ENCODE assay signal across 8 cellular contexts in genomic region chr7:155296006-155296787, GRCh38. TPM values are rescaled to one million over a fixed set of nuclear protein-coding genes. Genes with fewer than 3 reads are reported as not detected.
A peak's percentile ranks its signal among the peaks of the same experiment; 100 is the strongest.
DNase-seq lines count a peak whose midpoint lies in the region; ATAC-seq and TF ChIP-seq lines count a peak whose summit lies in the region.

No MANE protein-coding gene starts in this region.

- no peak for TF ChIP-seq RAD21 in neural cell (conservative IDR thresholded peaks at IDR 0.05)

- no peaks in the 10 kb centered on the region for H3F3A ChIP-seq in neural cell (ENCODE audit: insufficient read depth, low read length, poor library complexity, severe bottlenecking)

- H3K4me2 ChIP-seq in neural cell (ENCODE audit: low read length), result no peak overlapping the region

- H3K36me3 ChIP-seq in CD8-positive, alpha-beta T cell (ENCODE audit: insufficient read depth, low read length), result no peaks in the 10 kb centered on the region
- no peaks in the 10 kb centered on the region for H3K36me3 ChIP-seq in ectodermal cell (ENCODE audit: control insufficient read depth, insufficient read depth, low read length)
- H3K36me3 ChIP-seq in neural cell (ENCODE audit: insufficient read depth, low read length), result no peaks in the 10 kb centered on the region

- peaks cover 2% of the 10 kb centered on the region for H3K27me3 Mint-ChIP-seq in CD8-positive, alpha-beta T cell (ENCODE audit: low read depth)

- H3K4me3 ChIP-seq in CD8-positive, alpha-beta T cell (ENCODE audit: low read depth, low read length), result peak overlapping the region; percentile 44
- H3K4me3 ChIP-seq in NB4 (ENCODE audit: low read depth, low read length) (peak overlapping the region; percentile 64), ectodermal cell (ENCODE audit: insufficient read depth, low read depth, low read length) (peak overlapping the region; percentile 57), neural cell (ENCODE audit: low read length) (peak overlapping the region; percentile 67)

- no peak for ATAC-seq in CD8-positive, alpha-beta T cell

- peak overlapping the region; percentile 25 for H2AFZ ChIP-seq in neural cell (ENCODE audit: low read depth, low read length)

- peak in 1 of 7 experiments; percentile 47 for DNase-seq in CD8-positive, alpha-beta T cell
- DNase-seq in NB4 (ENCODE audit: low read depth), result no peak
- DNase-seq in COLO668 (lab: John Stamatoyannopoulos, UW; ENCODE audit: unreplicated experiment), result no peak
- DNase-seq in hypothalamus (lab: John Stamatoyannopoulos, UW), result no peak
- no peak for DNase-seq in activated gamma-delta T cell (lab: John Stamatoyannopoulos, UW)
- DNase-seq in activated CD4-positive, alpha-beta T cell treated with anti-CD3 and anti-CD28 coated beads, Interleukin-2, amount 50 U/mL, for 4 hours, result no peak

- no peaks in the 10 kb centered on the region for H3K9me2 ChIP-seq in neural cell (ENCODE audit: insufficient read depth, low read length)

- peaks cover 21% of the 10 kb centered on the region for H3K79me2 ChIP-seq in neural cell (replicated peaks; ENCODE audit: insufficient read depth, low read length)

- no peak for TF ChIP-seq EP300 in neural cell (conservative IDR thresholded peaks at IDR 0.05; ENCODE audit: poor library complexity, severe bottlenecking)

- H4K20me1 ChIP-seq in neural cell (ENCODE audit: insufficient read depth), result no peaks in the 10 kb centered on the region

- peak overlapping the region; percentile 79 for H3K27ac ChIP-seq in CD8-positive, alpha-beta T cell (ENCODE audit: low read depth, low read length)
- H3K27ac ChIP-seq in ectodermal cell (ENCODE audit: insufficient read depth, low read depth, low read length, poor library complexity, severe bottlenecking), result no peak overlapping the region
- peak overlapping the region; percentile 86 for H3K27ac ChIP-seq in neural cell (ENCODE audit: low read length)

- POLR2A ChIA-PET in CD8-positive, alpha-beta T cell (lab: Charles Lee), result interaction anchor here (1.0 to 5.2 kb wide), 10 partner anchors 8 to 368 kb away, joined by 3 to 49 read pairs (median 6); partner anchors contain the start of gene PAXIP1

- peak overlapping the region; percentile 79 for H3K9ac ChIP-seq in neural cell (ENCODE audit: low read length)

- 88 to 89% methylated on average over 18 of the region's 18 CpGs for WGBS in ectodermal cell, 2 experiments

- peaks cover 12% of the 10 kb centered on the region for H3K36me3 Mint-ChIP-seq in CD8-positive, alpha-beta T cell

- H3K27ac Mint-ChIP-seq in CD8-positive, alpha-beta T cell, result peak overlapping the region; percentile 89

- intact Hi-C loops in CD8-positive, alpha-beta T cell (cut with DNase I, micrococcal nuclease), result loop anchor here in 1 of 2 experiments (2.0 to 5.0 kb wide), 2 partner anchors 104 to 349 kb away; partner anchors contain the start of gene RBM33

- peaks cover 30% of the 10 kb centered on the region for H3K4me1 ChIP-seq in CD8-positive, alpha-beta T cell (ENCODE audit: insufficient read depth, low read length)
- peaks cover 9% of the 10 kb centered on the region for H3K4me1 ChIP-seq in ectodermal cell (ENCODE audit: control insufficient read depth, insufficient read depth, low read length)

- H3K4me1 Mint-ChIP-seq in CD8-positive, alpha-beta T cell (ENCODE audit: low read depth), result peaks cover 37% of the 10 kb centered on the region

- no peaks in the 10 kb centered on the region for H3K9me3 Mint-ChIP-seq in CD8-positive, alpha-beta T cell

- no peaks in the 10 kb centered on the region for H3K9me3 ChIP-seq in CD8-positive, alpha-beta T cell (ENCODE audit: low read length)
- no peaks in the 10 kb centered on the region for H3K9me3 ChIP-seq in ectodermal cell (ENCODE audit: control insufficient read depth, low read length)
- H3K9me3 ChIP-seq in neural cell (ENCODE audit: low read length), result peaks cover 3% of the 10 kb centered on the region

- peak overlapping the region; percentile 75 for H3K4me3 Mint-ChIP-seq in CD8-positive, alpha-beta T cell

- no peaks in the 10 kb centered on the region for H3K27me3 ChIP-seq in CD8-positive, alpha-beta T cell (ENCODE audit: insufficient read depth, low read length)
- H3K27me3 ChIP-seq in ectodermal cell (ENCODE audit: control insufficient read depth, insufficient read depth, low read length, poor library complexity, severe bottlenecking) (no peaks in the 10 kb centered on the region), neural cell (ENCODE audit: insufficient read depth, low read depth, low read length) (no peaks in the 10 kb centered on the region)

- CTCF ChIA-PET in CD8-positive, alpha-beta T cell (lab: Charles Lee), result interaction anchor here (0.9 to 4.1 kb wide), 8 partner anchors 10 to 368 kb away, joined by 3 to 21 read pairs (median 4); no protein-coding TSS in a partner anchor

- TF ChIP-seq CTCF in CD8-positive, alpha-beta T cell (IDR thresholded peaks at IDR 0.05), result no peak
- no peak for TF ChIP-seq CTCF in NB4 (IDR thresholded peaks at IDR 0.05; ENCODE audit: low read depth, low read length)
- no peak for TF ChIP-seq CTCF in neural cell (IDR thresholded peaks at IDR 0.05; ENCODE audit: poor library complexity, severe bottlenecking)

- no peak for TF ChIP-seq POLR2A in NB4 (IDR thresholded peaks at IDR 0.05; ENCODE audit: extremely low read depth, insufficient read length)

TF ChIP-seq in neural cell, 6 proteins besides CTCF, POLR2A, EP300 and RAD21:
- no peak for TF ChIP-seq SMC3 (conservative IDR thresholded peaks at IDR 0.05; ENCODE audit: poor library complexity)
- TF ChIP-seq POLR2AphosphoS5 (IDR thresholded peaks at IDR 0.05), result no peak
- no peak for TF ChIP-seq REST (IDR thresholded peaks at IDR 0.05; ENCODE audit: borderline replicate concordance)
- TF ChIP-seq MXI1 (conservative IDR thresholded peaks at IDR 0.05; ENCODE audit: poor library complexity, severe bottlenecking), result no peak
- no peak for TF ChIP-seq TAF1 (IDR thresholded peaks at IDR 0.05; ENCODE audit: low read depth)
- TF ChIP-seq EZH2 (IDR thresholded peaks at IDR 0.05; ENCODE audit: borderline replicate concordance, insufficient read depth, low read length, poor library complexity, severe bottlenecking), result no peak

RNA-seq across cellular contexts. Expression of gene INSIG1, which starts 1.5 kb away (rescaled TPM):
- 10 to 100 TPM; 93.5 to 99.9 TPM for total RNA-seq in CD8-positive, alpha-beta T cell
- polyA plus RNA-seq in ectodermal cell (2013, experiment 1 of 4), result 56.6 TPM
- polyA plus RNA-seq in ectodermal cell (2013, experiment 2 of 4), result 40.7 TPM
- polyA plus RNA-seq in ectodermal cell (2013, experiment 3 of 4), result 24.6 TPM
- polyA plus RNA-seq in ectodermal cell (2013, experiment 4 of 4), result 27.6 TPM
- polyA plus RNA-seq in neural cell, result 62.7 and 71.0 TPM in 2 replicates
- 81.1 and 85.7 TPM in 2 replicates for polyA minus RNA-seq in neural cell
